8 cellular contexts compared by ENCODE assay signal in genomic region chr19:940591-941291, GRCh38. TPM values are rescaled to one million over a fixed set of nuclear protein-coding genes. Genes with fewer than 3 reads are reported as not detected.
DNase-seq lines count a peak whose midpoint lies in the region; ATAC-seq and TF ChIP-seq lines count a peak whose summit lies in the region.

No MANE protein-coding gene starts in this region.

- no peak for ATAC-seq in GM18873 (IDR thresholded peaks at IDR 0.05; ENCODE audit: low FRiP score, unreplicated experiment)

- H3K9me3 ChIP-seq in mononuclear cell (ENCODE audit: low read depth, low read length), result no peaks in the 10 kb centered on the region

- peaks cover 4% of the 10 kb centered on the region for H3K36me3 Mint-ChIP-seq in stimulated activated naive CD8-positive, alpha-beta T cell treated with anti-CD3 and anti-CD28 coated beads, Interleukin-15, Interleukin-2, amounts not matched to agents 100 ng/mL and 50 ng/mL, for 24 hours (ENCODE audit: low read depth)

- peaks cover 34% of the 10 kb centered on the region for H3K4me1 Mint-ChIP-seq in stimulated activated naive CD8-positive, alpha-beta T cell treated with anti-CD3 and anti-CD28 coated beads, Interleukin-15, Interleukin-2, amounts not matched to agents 100 ng/mL and 50 ng/mL, for 24 hours (ENCODE audit: low read depth)

- DNase-seq in LNCaP clone FGC (ENCODE audit: low read depth) (peak; percentile 75), coronary artery (ENCODE audit: low spot score) (no peak), NCI-H187 treated with DMSO at 0.1 percent for 48 hours (lab: John Stamatoyannopoulos, UW) (no peak)
- peak; percentile 67 to 70 for DNase-seq in activated CD4-positive, alpha-beta T cell treated with anti-CD3 and anti-CD28 coated beads for 4 hours

- no peaks in the 10 kb centered on the region for H3K9me3 Mint-ChIP-seq in stimulated activated naive CD8-positive, alpha-beta T cell treated with anti-CD3 and anti-CD28 coated beads, Interleukin-15, Interleukin-2, amounts not matched to agents 100 ng/mL and 50 ng/mL, for 24 hours

- H3K27me3 Mint-ChIP-seq in stimulated activated naive CD8-positive, alpha-beta T cell treated with anti-CD3 and anti-CD28 coated beads, Interleukin-15, Interleukin-2, amounts not matched to agents 100 ng/mL and 50 ng/mL, for 24 hours, result peaks cover 5% of the 10 kb centered on the region

- H3K4me1 ChIP-seq in mononuclear cell (ENCODE audit: insufficient read depth, low read length), result peaks cover 38% of the 10 kb centered on the region

- no peaks in the 10 kb centered on the region for H3K27me3 ChIP-seq in mononuclear cell (ENCODE audit: insufficient read depth, low read length)

- H3K27ac Mint-ChIP-seq in stimulated activated naive CD8-positive, alpha-beta T cell treated with anti-CD3 and anti-CD28 coated beads, Interleukin-15, Interleukin-2, amounts not matched to agents 100 ng/mL and 50 ng/mL, for 24 hours, result peak overlapping the region; percentile 47

- TF ChIP-seq CTCF in GM12875 (IDR thresholded peaks at IDR 0.05; ENCODE audit: borderline replicate concordance, insufficient read depth, low read depth, low read length) (no peak), LNCaP clone FGC (IDR thresholded peaks at IDR 0.05; ENCODE audit: control insufficient read depth, extremely low read depth, insufficient read depth) (peak; percentile 32), coronary artery (IDR thresholded peaks at IDR 0.05) (no peak)

- H3K4me3 ChIP-seq in GM12875 (ENCODE audit: low read depth, low read length), result peak overlapping the region; percentile 46
- peak overlapping the region; percentile 58 for H3K4me3 ChIP-seq in LNCaP clone FGC (ENCODE audit: low read depth, low read length)
- peak overlapping the region; percentile 69 for H3K4me3 ChIP-seq in coronary artery
- H3K4me3 ChIP-seq in mononuclear cell (ENCODE audit: low read length), result peak overlapping the region; percentile 12

- peak overlapping the region; percentile 85 to 90 for H3K27ac ChIP-seq in coronary artery

- peak overlapping the region; percentile 73 for H3K4me3 Mint-ChIP-seq in stimulated activated naive CD8-positive, alpha-beta T cell treated with anti-CD3 and anti-CD28 coated beads, Interleukin-15, Interleukin-2, amounts not matched to agents 100 ng/mL and 50 ng/mL, for 24 hours

RNA-seq across cellular contexts. Expression of gene ARID3A, which starts 14.9 kb away (rescaled TPM):
- total RNA-seq in mononuclear cell, result 8.0 TPM

RNA-seq across cellular contexts. Expression of gene KISS1R, which starts 23.6 kb away (rescaled TPM):
- 0.10 TPM for total RNA-seq in mononuclear cell

RNA-seq across cellular contexts. Expression of gene R3HDM4, which starts 27.7 kb away (rescaled TPM):
- total RNA-seq in mononuclear cell, result 134 TPM

RNA-seq across cellular contexts. Expression of gene WDR18, which starts 43.4 kb away (rescaled TPM):
- 15.1 TPM for total RNA-seq in mononuclear cell

RNA-seq across cellular contexts. Expression of gene RNU6-9, which starts 47.5 kb away (rescaled TPM):
- not detected for total RNA-seq in mononuclear cell

Comparison
In these comparisons a context has a peak if more than half of its experiments do, and no peak if none do; other contexts are left out.
1. H3K4me3 ChIP-seq: peak in every context shown above with its lines; median percentile 69 in coronary artery; 58 in LNCaP clone FGC; 46 in GM12875; 12 in mononuclear cell.
2. DNase-seq: peak in LNCaP clone FGC (single experiment) and activated CD4-positive, alpha-beta T cell treated with anti-CD3 and anti-CD28 coated beads for 4 hours (2 of 2); none in coronary artery (single experiment) and NCI-H187 treated with DMSO at 0.1 percent for 48 hours (single experiment).